In genomic region chr1:84600796-84601195, GRCh38 we compare ENCODE assay signal across 1 cellular context.
A peak's percentile ranks its signal among the peaks of the same experiment; 100 is the strongest.
TF ChIP-seq lines count a peak whose summit lies in the region.

No MANE protein-coding gene starts in this region.

TF ChIP-seq in GM12878, 131 proteins besides CTCF, POLR2A, EP300 and RAD21 (continued from another document):
- TF ChIP-seq E2F4 (IDR thresholded peaks at IDR 0.05; ENCODE audit: low read depth, low read length), result no peak
- TF ChIP-seq RUNX3 (IDR thresholded peaks at IDR 0.05; ENCODE audit: low read length), result peak; percentile 33
- 0 out of 2 replicates have a peak, but pooled peaks have one; percentile 31 for TF ChIP-seq EED (IDR thresholded peaks at IDR 0.05; ENCODE audit: low read depth)
